Comparison of ENCODE assay signal across 8 cellular contexts in the genomic region with DNA sequence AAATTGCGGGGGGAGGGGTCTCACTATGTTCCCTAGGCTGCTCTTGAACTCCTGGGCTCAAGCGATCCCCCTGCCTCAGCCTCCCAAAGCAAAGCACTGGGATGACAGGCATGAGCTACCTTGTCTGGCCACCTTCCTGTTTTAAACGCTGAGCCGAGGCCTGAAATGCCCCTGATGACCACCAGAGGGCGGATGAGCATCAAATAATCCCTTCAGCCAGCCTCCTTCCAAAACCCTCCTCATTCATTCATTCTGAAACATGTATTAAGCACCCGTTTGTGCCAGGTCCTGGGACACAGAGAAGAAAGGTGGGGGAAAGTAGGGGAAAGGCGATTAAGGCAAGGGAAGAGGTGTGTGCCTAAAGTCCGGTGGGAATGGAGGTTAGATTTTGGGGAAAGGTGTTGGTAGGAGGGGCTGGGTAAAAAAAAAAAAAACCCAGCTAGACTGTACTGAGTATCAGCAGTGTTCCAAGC. TPM values are rescaled to one million over a fixed set of nuclear protein-coding genes. Genes with fewer than 3 reads are reported as not detected.
DNase-seq lines count a peak whose midpoint lies in the region; ATAC-seq, FAIRE-seq and TF ChIP-seq lines count a peak whose summit lies in the region.

No MANE protein-coding gene starts in this region.

- TF ChIP-seq RAD21 in H1 (IDR thresholded peaks at IDR 0.05 in 1 of 2, conservative IDR thresholded peaks at IDR 0.05 in 1 of 2; ENCODE audit: low read depth in 2 of 2, low read length in 2 of 2): peak; percentile 82 to 84

- no peak overlapping the region for H2AK5ac ChIP-seq in H1 (ENCODE audit: low read depth, low read length)

- no peak overlapping the region for H4K8ac ChIP-seq in H1 (ENCODE audit: extremely low read depth, insufficient read depth, low read length)

- TF ChIP-seq CTCF in Caco-2 (IDR thresholded peaks at IDR 0.05; ENCODE audit: insufficient read depth in 1 of 2, low read depth in 1 of 2, low read length in 1 of 2, severe bottlenecking in 1 of 2, unreplicated experiment in 1 of 2): peak; percentile 77 to 81
- peak in 2 of 3 experiments; percentile 88 to 97; a peak in 3 of 4 replicates for TF ChIP-seq CTCF in H1 (IDR thresholded peaks at IDR 0.05; ENCODE audit: control extremely low read depth in 1 of 3, insufficient read depth in 1 of 3, low read depth in 1 of 3, low read length in 3 of 3)

- H2BK12ac ChIP-seq in H1 (ENCODE audit: low read depth, low read length): no peak overlapping the region

- intact Hi-C loops in Caco-2 (cut with micrococcal nuclease; ENCODE audit: unreplicated experiment): loop anchor here (2.0 kb wide), 1 partner anchor 37 kb away; no protein-coding TSS in a partner anchor

- no peak overlapping the region for H3K4me3 ChIP-seq in Caco-2 (ENCODE audit: low read depth, low read length)
- no peak overlapping the region for H3K4me3 ChIP-seq in H1 (ENCODE audit: extremely low read depth in 1 of 4, insufficient read depth in 2 of 4, low read depth in 3 of 4, low read length in 4 of 4)

- H3K23me2 ChIP-seq in H1 (ENCODE audit: low read depth, low read length): peaks cover 11% of the 10 kb centered on the region; the same call in 1 of the 2 replicates

- H4K20me1 ChIP-seq in H1 (replicated peaks in 1 of 2; ENCODE audit: control insufficient read depth in 1 of 2, insufficient read depth in 2 of 2, low read length in 2 of 2): no peaks in the 10 kb centered on the region

- H2BK15ac ChIP-seq in H1 (ENCODE audit: low read length): no peak overlapping the region

- H3K18ac ChIP-seq in H1 (ENCODE audit: extremely low read depth, low read length): no peak overlapping the region

- H3K9me3 Mint-ChIP-seq in Caco-2 (ENCODE audit: unreplicated experiment): no peaks in the 10 kb centered on the region

- H3K4me1 Mint-ChIP-seq in Caco-2 (ENCODE audit: low read depth, unreplicated experiment): peaks cover 26% of the 10 kb centered on the region

- no peak overlapping the region for H3K27ac ChIP-seq in H1 (ENCODE audit: low read depth, low read length)

- H3K27me3 Mint-ChIP-seq in Caco-2 (ENCODE audit: insufficient read depth, unreplicated experiment): no peaks in the 10 kb centered on the region

- no peak overlapping the region for H2AFZ ChIP-seq in H1 (ENCODE audit: low read length)

- no peak overlapping the region for H3K9ac ChIP-seq in H1 (replicated peaks in 1 of 4; ENCODE audit: extremely low read depth in 1 of 4, low read depth in 3 of 4, low read length in 3 of 4)

- CTCF ChIA-PET in Caco-2 (lab: Charles Lee) (interaction anchor here (0.6 to 4.0 kb wide), 26 partner anchors 10 to 504 kb away, joined by 3 to 55 read pairs (median 4); a partner anchor contains a TSS), H1 (lab: Charles Lee; ENCODE audit: partially characterized antibody) (interaction anchor here (0.6 to 31.4 kb wide), 43 partner anchors 11 to 251 kb away, joined by 3 to 555 read pairs (median 4); a partner anchor contains a TSS)

- H4K5ac ChIP-seq in H1 (ENCODE audit: insufficient read length, low read depth, low read length): no peak overlapping the region

- H3K4me3 Mint-ChIP-seq in Caco-2 (ENCODE audit: unreplicated experiment): peak overlapping the region; percentile 2

- no peak for ATAC-seq in GM18505 (IDR thresholded peaks at IDR 0.05; ENCODE audit: unreplicated experiment)

- peak; percentile 77 to 81 for DNase-seq in Caco-2
- peak; percentile 95 for DNase-seq in HT-29 (ENCODE audit: low spot score)
- peak; percentile 40 for DNase-seq in NK-92 treated with Interleukin-12 subunit alpha and Interleukin-12 subunit beta, amount 100 ng/mL, for 24 hours (lab: John Stamatoyannopoulos, UW)
- DNase-seq in activated CD8-positive, alpha-beta memory T cell treated with anti-CD3 and anti-CD28 coated beads for 1 hour (ENCODE audit: extremely low read depth in 1 of 2, low read depth in 1 of 2): peak; percentile 57 to 66
- peak in 1 of 2 experiments; percentile 91 for DNase-seq in H1 (ENCODE audit: low read depth in 1 of 2, low spot score in 2 of 2)
- DNase-seq in middle frontal gyrus (ENCODE audit: extremely low spot score, low spot score): peak; percentile 77
- DNase-seq in stimulated activated CD8-positive, alpha-beta memory T cell treated with anti-CD3 and anti-CD28 coated beads, Interleukin-7, amount 100 ng/mL, for 1 hour (ENCODE audit: low read depth in 2 of 2): peak; percentile 73 to 79

- no peak for TF ChIP-seq EP300 in H1 (IDR thresholded peaks at IDR 0.05; ENCODE audit: borderline replicate concordance in 1 of 2, low read depth in 2 of 2, low read length in 2 of 2)

- H2BK5ac ChIP-seq in H1 (ENCODE audit: low read depth, low read length): 0 out of 2 replicates have a peak overlapping the region, but pooled peaks have one; percentile 22

- no peaks in the 10 kb centered on the region for H3K79me2 ChIP-seq in H1 (ENCODE audit: control insufficient read depth in 1 of 2, insufficient read depth in 2 of 2, low read length in 2 of 2)

- H3K23ac ChIP-seq in H1 (ENCODE audit: insufficient read length): no peak overlapping the region

- H3K27ac Mint-ChIP-seq in Caco-2 (ENCODE audit: unreplicated experiment): no peak overlapping the region

- H2BK120ac ChIP-seq in H1 (replicated peaks; ENCODE audit: low read depth, low read length): no peak overlapping the region

- TF ChIP-seq POLR2A in H1 (IDR thresholded peaks at IDR 0.05; ENCODE audit: control extremely low read depth in 1 of 2, low read depth in 2 of 2, low read length in 2 of 2): 0 out of 3 replicates have a peak, but pooled peaks of 1 of the 2 experiments have one; percentile 33
- TF ChIP-seq POLR2A in GM18505 (IDR thresholded peaks at IDR 0.05; ENCODE audit: borderline replicate concordance, extremely low read depth, insufficient read depth, insufficient read length): no peak

- H3K4me1 ChIP-seq in Caco-2: peaks cover 48% of the 10 kb centered on the region
- peaks cover 0 to 39% (median 28%) of the 10 kb centered on the region in 4 experiments; a peak in 6 of 7 replicates for H3K4me1 ChIP-seq in H1 (replicated peaks in 1 of 4; ENCODE audit: control insufficient read depth in 3 of 4, insufficient read depth in 4 of 4, low read length in 3 of 4)

- H3K4ac ChIP-seq in H1 (replicated peaks; ENCODE audit: insufficient read length, low read depth, low read length): no peak overlapping the region

- peak; percentile 68 for FAIRE-seq in H1 (lab: Jason Lieb, UNC)

- H3K9me3 ChIP-seq in Caco-2 (no peaks in the 10 kb centered on the region), H1 (ENCODE audit: insufficient read depth in 2 of 2, low read depth in 1 of 2, low read length in 1 of 2) (no peaks in the 10 kb centered on the region)

- H3K36me3 ChIP-seq in Caco-2 (ENCODE audit: control insufficient read depth, insufficient read depth, low read length) (no peaks in the 10 kb centered on the region), H1 (ENCODE audit: control insufficient read depth in 2 of 4, insufficient read depth in 4 of 4, low read length in 3 of 4) (no peaks in the 10 kb centered on the region)

- no peaks in the 10 kb centered on the region for H3K79me1 ChIP-seq in H1 (ENCODE audit: low read depth, low read length)

- POLR2A ChIA-PET in Caco-2 (lab: Charles Lee): interaction anchor here (0.6 to 1.3 kb wide), 5 partner anchors 11 to 64 kb away, joined by 3 to 8 read pairs (median 3); a partner anchor contains a TSS
- POLR2A ChIA-PET in H1 (lab: Charles Lee; ENCODE audit: partially characterized antibody): interaction anchor here (0.6 to 27.8 kb wide), 9 partner anchors 11 to 1417 kb away, joined by 3 to 1080 read pairs (median 8); a partner anchor contains a TSS

- H3K27me3 ChIP-seq in Caco-2 (replicated peaks; ENCODE audit: control insufficient read depth, insufficient read depth, low read length) (no peaks in the 10 kb centered on the region), H1 (replicated peaks in 1 of 4; ENCODE audit: control insufficient read depth in 3 of 4, extremely low read depth in 1 of 4, insufficient read depth in 3 of 4, low read length in 3 of 4) (no peaks in the 10 kb centered on the region)

- no peak overlapping the region for H2BK20ac ChIP-seq in H1 (ENCODE audit: low read length)

- no TSS peak for BruUV-seq in Caco-2 (replicated peaks; lab: Mats Ljungman, UMichigan)

- no peak overlapping the region for H3K56ac ChIP-seq in H1 (replicated peaks; ENCODE audit: insufficient read length, low read depth, low read length)

- H3K14ac ChIP-seq in H1 (ENCODE audit: insufficient read length): no peak overlapping the region

- WGBS in H1 (ENCODE audit: extremely low coverage in 1 of 2, insufficient coverage in 1 of 2, insufficient read length in 1 of 2, insufficient replicate concordance in 2 of 2, low coverage in 1 of 2, low lambda C conversion rate in 2 of 2, missing lambda C conversion rate in 1 of 2), 2 experiments: 10% methylated on average over 8 of the region's 8 CpGs; no CpG with 5 or more reads in 1 of the 2 experiments

- H3K4me2 ChIP-seq in H1 (ENCODE audit: insufficient read depth in 1 of 2, low read depth in 2 of 2, low read length in 2 of 2): no peak overlapping the region

- H4K91ac ChIP-seq in H1 (replicated peaks; ENCODE audit: insufficient read length, low read length): no peak overlapping the region

- peaks cover 18% of the 10 kb centered on the region for H3K36me3 Mint-ChIP-seq in Caco-2 (ENCODE audit: insufficient read depth, unreplicated experiment)

TF ChIP-seq in H1, 55 proteins besides CTCF, POLR2A, EP300 and RAD21 (continues in another document):
- TF ChIP-seq RFX5 (IDR thresholded peaks at IDR 0.05; ENCODE audit: borderline replicate concordance, low read depth, low read length): no peak
- peak; percentile 28; the same call in 1 of the 2 replicates for TF ChIP-seq CHD2 (IDR thresholded peaks at IDR 0.05; ENCODE audit: low read length)

RNA-seq across cellular contexts. Expression of a gene that starts 30.7 kb away (rescaled TPM):
- 597 and 669 TPM in 2 replicates for total RNA-seq in Caco-2 (2022)
- total RNA-seq in HT-29 (2014; rRNA removed; shearing (Covaris generic)): 1,191 and 1,224 TPM in 2 replicates
- 2,680 and 2,823 TPM in 2 replicates for total RNA-seq in H1 (2021; fragmentation: NEBNext Ultra II Directional; extraction: Animal tissue kit (Norgen Biotek cat#: 25700))
- 643 and 683 TPM in 2 replicates for polyA plus RNA-seq in H1 (2011; rRNA removed)
- 2,462 TPM for polyA plus RNA-seq in H1 (2011; cell fraction: cytosol; rRNA removed)
- 898 TPM for polyA plus RNA-seq in H1 (2011; cell fraction: nucleus; rRNA removed)
- polyA plus RNA-seq in H1 (2012, experiment 1 of 2): 2,061 to 2,998 TPM (median 2,419 TPM) in 4 replicates
- 1,442 TPM for polyA plus RNA-seq in H1 (2012, experiment 2 of 2)
- 4,157 TPM for polyA plus RNA-seq in H1 (2013, experiment 1 of 2)
- 3,985 TPM for polyA plus RNA-seq in H1 (2013, experiment 2 of 2)
- polyA minus RNA-seq in H1 (2011; rRNA and poly(A)+ RNA removed): 94.7 and 121 TPM in 2 replicates
- polyA minus RNA-seq in H1 (2011; cell fraction: cytosol; rRNA and poly(A)+ RNA removed): 755 TPM
- 623 TPM for polyA minus RNA-seq in H1 (2011; cell fraction: nucleus; rRNA and poly(A)+ RNA removed)
